ENCODE assay signal across 10 cellular contexts in genomic region chr16:81694494-81695285, GRCh38.
DNase-seq lines count a peak whose midpoint lies in the region; ATAC-seq and TF ChIP-seq lines count a peak whose summit lies in the region.
"Had no signal": no experiment of that assay in that cellular context is flagged by ENCODE, and none has a peak within 500 bp of the region (broad histone marks: within the 10 kb centered on the region; RNA-seq: fewer than 3 reads in every experiment).

No MANE protein-coding gene starts in this region.

- CTCF ChIA-PET in MCF 10A (lab: Yijun Ruan, JAX): no interaction called here

- H3K36me3 Mint-ChIP-seq in MCF 10A (ENCODE audit: insufficient read depth, unreplicated experiment): peaks cover 28% of the 10 kb centered on the region

- no peak for TF ChIP-seq CTCF in MCF 10A (IDR thresholded peaks at IDR 0.05; ENCODE audit: unreplicated experiment)

- BruUV-seq in MCF 10A (replicated peaks; lab: Mats Ljungman, UMichigan): no TSS peak

- no peak for ATAC-seq in stimulated activated naive CD8-positive, alpha-beta T cell treated with anti-CD3 and anti-CD28 coated beads, Interleukin-15, amount 100 ng/mL, for 72 hours
- ATAC-seq in GM18505 (IDR thresholded peaks at IDR 0.05; ENCODE audit: unreplicated experiment): no peak

- no peaks in the 10 kb centered on the region for H3K27me3 Mint-ChIP-seq in MCF 10A (ENCODE audit: insufficient read depth, unreplicated experiment)
- no peaks in the 10 kb centered on the region for H3K27me3 Mint-ChIP-seq in stimulated activated naive CD8-positive, alpha-beta T cell treated with anti-CD3 and anti-CD28 coated beads, Interleukin-15, amount 100 ng/mL, for 72 hours

- POLR2A ChIA-PET in MCF 10A (lab: Yijun Ruan, JAX): interaction anchor here (0.7 kb wide), 1 partner anchor 436 kb away, joined by 4 read pairs; no protein-coding TSS in a partner anchor

- TF ChIP-seq POLR2A in GM18505 (IDR thresholded peaks at IDR 0.05; ENCODE audit: borderline replicate concordance, extremely low read depth, insufficient read depth, insufficient read length): no peak

- H3K9me3 Mint-ChIP-seq in MCF 10A (ENCODE audit: unreplicated experiment): no peaks in the 10 kb centered on the region
- no peaks in the 10 kb centered on the region for H3K9me3 Mint-ChIP-seq in stimulated activated naive CD8-positive, alpha-beta T cell treated with anti-CD3 and anti-CD28 coated beads, Interleukin-15, amount 100 ng/mL, for 72 hours

- H3K4me1 Mint-ChIP-seq in MCF 10A (ENCODE audit: insufficient read depth, unreplicated experiment): no peaks in the 10 kb centered on the region
- H3K4me1 Mint-ChIP-seq in stimulated activated naive CD8-positive, alpha-beta T cell treated with anti-CD3 and anti-CD28 coated beads, Interleukin-15, amount 100 ng/mL, for 72 hours: peaks cover 8% of the 10 kb centered on the region

- peak overlapping the region; percentile 80 for H3K27ac Mint-ChIP-seq in MCF 10A (ENCODE audit: low read depth, unreplicated experiment)
- H3K27ac Mint-ChIP-seq in stimulated activated naive CD8-positive, alpha-beta T cell treated with anti-CD3 and anti-CD28 coated beads, Interleukin-15, amount 100 ng/mL, for 72 hours: peak overlapping the region; percentile 29 to 89

- peak; percentile 11 for DNase-seq in NCI-H1436 (lab: John Stamatoyannopoulos, UW)
- DNase-seq in NCI-H1436 treated with DMSO at 0.1 percent for 48 hours (lab: John Stamatoyannopoulos, UW): no peak
- DNase-seq in MCF 10A (ENCODE audit: unreplicated experiment): no peak
- DNase-seq in midbrain (lab: John Stamatoyannopoulos, UW): peak; percentile 36
- DNase-seq in stimulated activated naive CD8-positive, alpha-beta T cell treated with anti-CD3 and anti-CD28 coated beads, Interleukin-15, amount 100 ng/mL, for 72 hours: no peak
- DNase-seq in stimulated activated CD4-positive, alpha-beta T cell treated with anti-CD3 and anti-CD28 coated beads, Interleukin-4, amount 100 ng/mL, for 1 hour: no peak
- DNase-seq in AG20443 (ENCODE audit: low spot score): no peak
- DNase-seq: MG63, occipital lobe had no signal

- intact Hi-C loops in MCF 10A (cut with micrococcal nuclease): loop anchor here (5.0 kb wide), 1 partner anchor 72 kb away; no protein-coding TSS in a partner anchor

- no peak overlapping the region for H3K4me3 Mint-ChIP-seq in MCF 10A (ENCODE audit: unreplicated experiment)
- H3K4me3 Mint-ChIP-seq in stimulated activated naive CD8-positive, alpha-beta T cell treated with anti-CD3 and anti-CD28 coated beads, Interleukin-15, amount 100 ng/mL, for 72 hours: no peak overlapping the region

Comparison
In these comparisons a context has a peak if more than half of its experiments do, and no peak if none do; other contexts are left out.
1. DNase-seq: peak in NCI-H1436 (single experiment) and midbrain (single experiment); none in NCI-H1436 treated with DMSO at 0.1 percent for 48 hours (single experiment), MCF 10A (single experiment), stimulated activated naive CD8-positive, alpha-beta T cell treated with anti-CD3 and anti-CD28 coated beads, Interleukin-15, amount 100 ng/mL, for 72 hours (0 of 2), stimulated activated CD4-positive, alpha-beta T cell treated with anti-CD3 and anti-CD28 coated beads, Interleukin-4, amount 100 ng/mL, for 1 hour (single experiment) and AG20443 (single experiment).